ENCODE assay signal across 21 cellular contexts in genomic region chr1:100219457-100219856, GRCh38.
"Had no signal": no experiment of that assay in that cellular context is flagged by ENCODE, and none has a peak within 500 bp of the region (broad histone marks: within the 10 kb centered on the region; RNA-seq: fewer than 3 reads in every experiment).

No MANE protein-coding gene starts in this region.

- H3K4me3 Mint-ChIP-seq: activated CD4-positive, alpha-beta memory T cell treated with anti-CD3 and anti-CD28 coated beads for 36 hours; activated naive CD4-positive, alpha-beta T cell treated with anti-CD3 and anti-CD28 coated beads, Interleukin-2, amount 10 ng/mL, durations not matched to agents 7 days and 5 days; activated naive CD8-positive, alpha-beta T cell treated with anti-CD3 and anti-CD28 coated beads for 36 hours; activated T-cell treated with anti-CD3 and anti-CD28 coated beads, Interleukin-2, amount 50 U/mL, for 4 hours; T-helper 1 cell treated with Interleukin-12 subunit alpha and Interleukin-12 subunit beta and Interleukin-4 antibody, amounts not matched to agents 30 μg/mL and 1 μg/mL, for 36 hours had no signal

- H3K27ac Mint-ChIP-seq: activated CD4-positive, alpha-beta memory T cell treated with anti-CD3 and anti-CD28 coated beads for 36 hours; activated naive CD4-positive, alpha-beta T cell treated with anti-CD3 and anti-CD28 coated beads, Interleukin-2, amount 10 ng/mL, durations not matched to agents 7 days and 5 days; activated naive CD8-positive, alpha-beta T cell treated with anti-CD3 and anti-CD28 coated beads for 36 hours; T-helper 1 cell treated with Interleukin-12 subunit alpha and Interleukin-12 subunit beta and Interleukin-4 antibody, amounts not matched to agents 30 μg/mL and 1 μg/mL, for 36 hours had no signal

- ATAC-seq: activated T-cell treated with anti-CD3 and anti-CD28 coated beads, Interleukin-2, amount 50 U/mL, for 4 hours had no signal

- H3K27me3 Mint-ChIP-seq: activated CD4-positive, alpha-beta memory T cell treated with anti-CD3 and anti-CD28 coated beads for 36 hours; activated naive CD4-positive, alpha-beta T cell treated with anti-CD3 and anti-CD28 coated beads, Interleukin-2, amount 10 ng/mL, durations not matched to agents 7 days and 5 days; activated naive CD8-positive, alpha-beta T cell treated with anti-CD3 and anti-CD28 coated beads for 36 hours had no signal

- H3K9me3 Mint-ChIP-seq: activated CD4-positive, alpha-beta memory T cell treated with anti-CD3 and anti-CD28 coated beads for 36 hours; activated naive CD4-positive, alpha-beta T cell treated with anti-CD3 and anti-CD28 coated beads, Interleukin-2, amount 10 ng/mL, durations not matched to agents 7 days and 5 days; activated T-cell treated with anti-CD3 and anti-CD28 coated beads, Interleukin-2, amount 50 U/mL, for 4 hours; T-helper 1 cell treated with Interleukin-12 subunit alpha and Interleukin-12 subunit beta and Interleukin-4 antibody, amounts not matched to agents 30 μg/mL and 1 μg/mL, for 36 hours had no signal

- DNase-seq: activated CD4-positive, CD25-positive, alpha-beta regulatory T cell treated with anti-CD3 and anti-CD28 coated beads, Interleukin-2, amount 50 U/mL, for 72 hours; activated CD8-positive, alpha-beta memory T cell treated with anti-CD3 and anti-CD28 coated beads for 24 hours; activated gamma-delta T cell treated with Interleukin-2 at 50 U/mL for 16 hours; activated naive CD4-positive, alpha-beta T cell treated with anti-CD3 and anti-CD28 coated beads, Interleukin-2, amount 10 ng/mL, durations not matched to agents 7 days and 5 days; activated naive CD8-positive, alpha-beta T cell treated with anti-CD3 and anti-CD28 coated beads for 36 hours; activated T-cell treated with anti-CD3 and anti-CD28 coated beads, Interleukin-2, amount 50 U/mL, for 4 hours; aorta; central memory CD4-positive, alpha-beta T cell; MG63; NCI-H1092 treated with DMSO at 0.1 percent for 48 hours; NCI-H1436; NCI-H1694 treated with DMSO at 0.1 percent for 48 hours; NCI-H2029 treated with DMSO at 0.1 percent for 48 hours; NCI-H345; NCI-H510A; NCI-H69; NK-92 treated with Interleukin-12 subunit alpha and Interleukin-12 subunit beta, amount 100 ng/mL, for 24 hours; Peyer's patch; SHP77 treated with DMSO at 0.1 percent for 48 hours had no signal
